ENCODE assay signal across 9 cellular contexts in genomic region chr22:38569181-38569971, GRCh38. TPM values are rescaled to one million over a fixed set of nuclear protein-coding genes. Genes with fewer than 3 reads are reported as not detected.
DNase-seq lines count a peak whose midpoint lies in the region; ATAC-seq, FAIRE-seq and TF ChIP-seq lines count a peak whose summit lies in the region.
"Had no signal": no experiment of that assay in that cellular context is flagged by ENCODE, and none has a peak within 500 bp of the region (broad histone marks: within the 10 kb centered on the region; RNA-seq: fewer than 3 reads in every experiment).

No MANE protein-coding gene starts in this region.

- H3K27me3 ChIP-seq in PC-9 (ENCODE audit: insufficient read depth, low read depth) (no peaks in the 10 kb centered on the region), endothelial cell of umbilical vein (ENCODE audit: control insufficient read depth in 2 of 2, insufficient read depth in 2 of 2, low read length in 2 of 2) (peaks cover 0 to 2% of the 10 kb centered on the region in 2 experiments), neural cell (ENCODE audit: insufficient read depth, low read depth, low read length) (no peaks in the 10 kb centered on the region)
- H3K27me3 ChIP-seq: adrenal gland had no signal

- H3K79me2 ChIP-seq in PC-9 (ENCODE audit: low read depth), result no peaks in the 10 kb centered on the region; the same call in 1 of the 2 replicates
- no peaks in the 10 kb centered on the region for H3K79me2 ChIP-seq in endothelial cell of umbilical vein (ENCODE audit: control insufficient read depth, insufficient read depth, low read length)
- no peaks in the 10 kb centered on the region for H3K79me2 ChIP-seq in neural cell (replicated peaks; ENCODE audit: insufficient read depth, low read length)

- ATAC-seq in GM18505 (IDR thresholded peaks at IDR 0.05; ENCODE audit: unreplicated experiment), result no peak

- no peak overlapping the region for H3K27ac ChIP-seq in PC-9
- H3K27ac ChIP-seq in endothelial cell of umbilical vein (ENCODE audit: insufficient read depth, low read depth, low read length), result no peak overlapping the region
- H3K27ac ChIP-seq in neural cell (ENCODE audit: low read length), result no peak overlapping the region

- CTCF ChIA-PET in PC-9 (lab: Charles Lee) (interaction anchor here (0.5 to 0.6 kb wide), 2 partner anchors 59 to 250 kb away, joined by 6 to 17 read pairs; no protein-coding TSS in a partner anchor), endothelial cell of umbilical vein (lab: Charles Lee) (interaction anchor here (6.8 kb wide), 1 partner anchor 517 kb away, joined by 76 read pairs; no protein-coding TSS in a partner anchor)

- peak overlapping the region; percentile 92 for H3K4me2 ChIP-seq in PC-9
- H3K4me2 ChIP-seq in endothelial cell of umbilical vein (ENCODE audit: insufficient read depth, low read length), result peak overlapping the region; percentile 66
- no peak overlapping the region for H3K4me2 ChIP-seq in neural cell (ENCODE audit: low read length)

- H3K36me3 ChIP-seq in PC-9 (ENCODE audit: low read depth) (no peaks in the 10 kb centered on the region), endothelial cell of umbilical vein (ENCODE audit: control insufficient read depth in 2 of 2, extremely low read depth in 1 of 2, insufficient read depth in 2 of 2, low read length in 2 of 2) (no peaks in the 10 kb centered on the region), neural cell (ENCODE audit: insufficient read depth, low read length) (no peaks in the 10 kb centered on the region)
- H3K36me3 ChIP-seq: adrenal gland had no signal

- H2AFZ ChIP-seq in PC-9 (peak overlapping the region; percentile 78), endothelial cell of umbilical vein (ENCODE audit: low read depth, low read length) (peak overlapping the region; percentile 91), neural cell (ENCODE audit: low read depth, low read length) (no peak overlapping the region)

- H3K4me1 ChIP-seq in PC-9 (replicated peaks; ENCODE audit: insufficient read depth) (peaks cover 10% of the 10 kb centered on the region), endothelial cell of umbilical vein (ENCODE audit: control insufficient read depth, extremely low read depth, insufficient read depth, low read length) (peaks cover 7% of the 10 kb centered on the region)

- TF ChIP-seq POLR2A in endothelial cell of umbilical vein (IDR thresholded peaks at IDR 0.05; ENCODE audit: low read depth, low read length) (no peak), GM18505 (IDR thresholded peaks at IDR 0.05; ENCODE audit: borderline replicate concordance, extremely low read depth, insufficient read depth, insufficient read length) (no peak)

- BruUV-seq in PC-9 (replicated peaks; lab: Mats Ljungman, UMichigan) (TSS peak; percentile 92), endothelial cell of umbilical vein (replicated peaks; lab: Mats Ljungman, UMichigan) (TSS peak; percentile 88)

- TF ChIP-seq CTCF in PC-9 (conservative IDR thresholded peaks at IDR 0.05) (no peak), endothelial cell of umbilical vein (IDR thresholded peaks at IDR 0.05; ENCODE audit: extremely low read depth in 1 of 2, insufficient read depth in 1 of 2, low read depth in 1 of 2, low read length in 2 of 2) (no peak), neural cell (IDR thresholded peaks at IDR 0.05; ENCODE audit: poor library complexity, severe bottlenecking) (no peak)

- TF ChIP-seq RAD21 in neural cell (conservative IDR thresholded peaks at IDR 0.05), result no peak

- peak overlapping the region; percentile 75 for H3K9ac ChIP-seq in endothelial cell of umbilical vein (replicated peaks; ENCODE audit: extremely low read depth, insufficient read depth, low read length)
- no peak overlapping the region for H3K9ac ChIP-seq in neural cell (ENCODE audit: low read length)

- H3K9me1 ChIP-seq in endothelial cell of umbilical vein (replicated peaks; ENCODE audit: control insufficient read depth, extremely low read depth, insufficient read depth, low read length), result no peaks in the 10 kb centered on the region

- intact Hi-C loops in PC-9 (cut with micrococcal nuclease; ENCODE audit: unreplicated experiment), result no loop called here
- intact Hi-C loops in endothelial cell of umbilical vein (cut with micrococcal nuclease), result no loop called here

- peaks cover 24% of the 10 kb centered on the region for H3F3A ChIP-seq in PC-9 (ENCODE audit: insufficient read depth, low read depth)
- no peaks in the 10 kb centered on the region for H3F3A ChIP-seq in neural cell (ENCODE audit: insufficient read depth, low read length, poor library complexity, severe bottlenecking)

- POLR2A ChIA-PET in PC-9 (lab: Charles Lee; ENCODE audit: unreplicated experiment), result interaction anchor here (0.6 kb wide), 1 partner anchor 251 kb away, joined by 8 read pairs; no protein-coding TSS in a partner anchor
- POLR2A ChIA-PET in endothelial cell of umbilical vein (lab: Charles Lee), result no interaction called here

- no peak for TF ChIP-seq EP300 in neural cell (conservative IDR thresholded peaks at IDR 0.05; ENCODE audit: poor library complexity, severe bottlenecking)

- peak in 2 of 3 experiments; percentile 3 to 10 for DNase-seq in activated CD8-positive, alpha-beta memory T cell treated with anti-CD3 and anti-CD28 coated beads for 48 hours (ENCODE audit: low read depth in 2 of 3, low spot score in 2 of 3)
- no peak for DNase-seq in activated CD8-positive, alpha-beta memory T cell treated with anti-CD3 and anti-CD28 coated beads for 24 hours
- no peak for DNase-seq in PC-9
- no peak for DNase-seq in endothelial cell of umbilical vein (ENCODE audit: low read depth, low spot score)
- DNase-seq in NOMO-1 (lab: John Stamatoyannopoulos, UW; ENCODE audit: unreplicated experiment in 2 of 2), result no peak
- no peak for DNase-seq in globus pallidus (ENCODE audit: low spot score)

- FAIRE-seq in endothelial cell of umbilical vein (lab: Jason Lieb, UNC), result no peak

- H3K4me3 ChIP-seq in PC-9, result peak overlapping the region; percentile 55
- peak overlapping the region; percentile 19 to 75 (median 60) for H3K4me3 ChIP-seq in endothelial cell of umbilical vein (replicated peaks in 1 of 3; ENCODE audit: insufficient read depth in 1 of 3, low read depth in 1 of 3, low read length in 3 of 3)
- peak overlapping the region; percentile 64 for H3K4me3 ChIP-seq in neural cell (ENCODE audit: low read length)

- dilution Hi-C loops in endothelial cell of umbilical vein (cut with MboI; ENCODE audit: extremely low pct_ligation_motif_present, low sequenced_read_pairs), result no loop called here

- H3K9me2 ChIP-seq in PC-9 (ENCODE audit: insufficient read depth) (no peaks in the 10 kb centered on the region), neural cell (ENCODE audit: insufficient read depth, low read length) (no peaks in the 10 kb centered on the region)

- H3K9me3 ChIP-seq in PC-9 (ENCODE audit: insufficient read depth, low read depth), result no peaks in the 10 kb centered on the region
- H3K9me3 ChIP-seq in endothelial cell of umbilical vein (replicated peaks; ENCODE audit: control insufficient read depth, insufficient read depth, low read length), result no peaks in the 10 kb centered on the region
- no peaks in the 10 kb centered on the region for H3K9me3 ChIP-seq in neural cell (ENCODE audit: low read length)

- no peaks in the 10 kb centered on the region for H4K20me1 ChIP-seq in PC-9 (ENCODE audit: insufficient read depth)
- H4K20me1 ChIP-seq in endothelial cell of umbilical vein (replicated peaks; ENCODE audit: control insufficient read depth, extremely low read depth, insufficient read depth, low read length), result no peaks in the 10 kb centered on the region
- H4K20me1 ChIP-seq in neural cell (ENCODE audit: insufficient read depth), result no peaks in the 10 kb centered on the region

TF ChIP-seq in endothelial cell of umbilical vein, 7 proteins besides CTCF, POLR2A, EP300 and RAD21 (continues in another document):
- TF ChIP-seq GATA2 (IDR thresholded peaks at IDR 0.05; ENCODE audit: insufficient read depth, insufficient read length, low read depth, low read length) (no peak), POLR2AphosphoS5 (IDR thresholded peaks at IDR 0.05; ENCODE audit: insufficient read depth, low read depth, low read length) (no peak), JUN (IDR thresholded peaks at IDR 0.05; ENCODE audit: borderline replicate concordance, insufficient read depth, insufficient read length, low read depth) (no peak), FOS (IDR thresholded peaks at IDR 0.05; ENCODE audit: borderline replicate concordance, insufficient read depth, low read length) (no peak), EZH2 (IDR thresholded peaks at IDR 0.05; ENCODE audit: borderline replicate concordance, low read depth, low read length, severe bottlenecking) (no peak), MYC (IDR thresholded peaks at IDR 0.05; ENCODE audit: low read depth, low read length) (no peak)

TF ChIP-seq in neural cell, 6 proteins besides CTCF, POLR2A, EP300 and RAD21:
- TF ChIP-seq MXI1 (conservative IDR thresholded peaks at IDR 0.05; ENCODE audit: poor library complexity, severe bottlenecking) (no peak), EZH2 (IDR thresholded peaks at IDR 0.05; ENCODE audit: borderline replicate concordance, insufficient read depth, low read length, poor library complexity, severe bottlenecking) (no peak), POLR2AphosphoS5 (IDR thresholded peaks at IDR 0.05) (no peak)

RNA-seq across cellular contexts. Expression of gene DMC1, which starts 0.6 kb away (rescaled TPM):
- 5.6 and 6.3 TPM in 2 replicates for total RNA-seq in PC-9 (2021)
- total RNA-seq in endothelial cell of umbilical vein, result 0.91 and 1.1 TPM in 2 replicates
- polyA plus RNA-seq in endothelial cell of umbilical vein, result 0.22 and 0.24 TPM in 2 replicates
- polyA plus RNA-seq in endothelial cell of umbilical vein (2011; cell fraction: cytosol; rRNA removed), result 5.7 and 6.5 TPM in 2 replicates
- polyA plus RNA-seq in endothelial cell of umbilical vein (2011; cell fraction: nucleus; rRNA removed), result 1.1 and 3.0 TPM in 2 replicates
- polyA plus RNA-seq in endothelial cell of umbilical vein (2012), result 0.57 and 2.0 TPM in 2 replicates
- 0.45 TPM in 1 of 2 replicates, not detected in the other for polyA minus RNA-seq in endothelial cell of umbilical vein
- polyA minus RNA-seq in endothelial cell of umbilical vein (2011; cell fraction: cytosol; rRNA and poly(A)+ RNA removed), result not detected
- 0.53 and 1.1 TPM in 2 replicates for polyA minus RNA-seq in endothelial cell of umbilical vein (2011; cell fraction: nucleus; rRNA and poly(A)+ RNA removed)
- 0.14 TPM in 1 of 2 replicates, not detected in the other for polyA plus RNA-seq in neural cell
- 2.9 TPM in 1 of 2 replicates, not detected in the other for polyA minus RNA-seq in neural cell

Comparison
In these comparisons a context has a peak if more than half of its experiments do, and no peak if none do; other contexts are left out.
1. DNase-seq: peak in activated CD8-positive, alpha-beta memory T cell treated with anti-CD3 and anti-CD28 coated beads for 48 hours (2 of 3); none in activated CD8-positive, alpha-beta memory T cell treated with anti-CD3 and anti-CD28 coated beads for 24 hours (single experiment), PC-9 (0 of 2), endothelial cell of umbilical vein (single experiment), NOMO-1 (0 of 2) and globus pallidus (single experiment).
2. Peak in every context shown above with its lines, with median percentiles within 50 percentile points of each other: H3K4me3 ChIP-seq.